ENCODE assay signal across 1 cellular context in genomic region chr13:98494769-98495168, GRCh38.
TF ChIP-seq lines count a peak whose summit lies in the region.

No MANE protein-coding gene starts in this region.

TF ChIP-seq in WTC11, 78 proteins besides CTCF, POLR2A, EP300 and RAD21:
- TF ChIP-seq AFF4 (CRISPR knock-in tag; IDR thresholded peaks at IDR 0.05; ENCODE audit: borderline replicate concordance) (no peak), ATF6 (CRISPR knock-in tag; IDR thresholded peaks at IDR 0.05) (no peak), NFYB (CRISPR knock-in tag; conservative IDR thresholded peaks at IDR 0.05; ENCODE audit: low read depth) (no peak), IRF2 (CRISPR knock-in tag; IDR thresholded peaks at IDR 0.05; ENCODE audit: borderline replicate concordance, low read depth) (no peak), ZNF121 (CRISPR knock-in tag; IDR thresholded peaks at IDR 0.05) (no peak), ZNF138 (CRISPR knock-in tag; conservative IDR thresholded peaks at IDR 0.05) (no peak), PRDM15 (CRISPR knock-in tag; IDR thresholded peaks at IDR 0.05) (no peak), MLX (CRISPR knock-in tag; IDR thresholded peaks at IDR 0.05) (no peak), ZNF425 (CRISPR knock-in tag; conservative IDR thresholded peaks at IDR 0.05) (no peak), FOXK1 (CRISPR knock-in tag; IDR thresholded peaks at IDR 0.05) (no peak), GABPB1 (CRISPR knock-in tag; IDR thresholded peaks at IDR 0.05) (no peak), ZNF416 (CRISPR knock-in tag; IDR thresholded peaks at IDR 0.05) (no peak), CREB1 (CRISPR knock-in tag; IDR thresholded peaks at IDR 0.05) (no peak), ZSCAN18 (CRISPR knock-in tag; IDR thresholded peaks at IDR 0.05) (no peak), PRRX2 (CRISPR knock-in tag; IDR thresholded peaks at IDR 0.05) (no peak), MAX (CRISPR knock-in tag; IDR thresholded peaks at IDR 0.05) (no peak), ZNF423 (CRISPR knock-in tag; IDR thresholded peaks at IDR 0.05) (no peak), NR2C2 (CRISPR knock-in tag; IDR thresholded peaks at IDR 0.05) (no peak)
